ENCODE assay signal across 17 cellular contexts in the genomic region with DNA sequence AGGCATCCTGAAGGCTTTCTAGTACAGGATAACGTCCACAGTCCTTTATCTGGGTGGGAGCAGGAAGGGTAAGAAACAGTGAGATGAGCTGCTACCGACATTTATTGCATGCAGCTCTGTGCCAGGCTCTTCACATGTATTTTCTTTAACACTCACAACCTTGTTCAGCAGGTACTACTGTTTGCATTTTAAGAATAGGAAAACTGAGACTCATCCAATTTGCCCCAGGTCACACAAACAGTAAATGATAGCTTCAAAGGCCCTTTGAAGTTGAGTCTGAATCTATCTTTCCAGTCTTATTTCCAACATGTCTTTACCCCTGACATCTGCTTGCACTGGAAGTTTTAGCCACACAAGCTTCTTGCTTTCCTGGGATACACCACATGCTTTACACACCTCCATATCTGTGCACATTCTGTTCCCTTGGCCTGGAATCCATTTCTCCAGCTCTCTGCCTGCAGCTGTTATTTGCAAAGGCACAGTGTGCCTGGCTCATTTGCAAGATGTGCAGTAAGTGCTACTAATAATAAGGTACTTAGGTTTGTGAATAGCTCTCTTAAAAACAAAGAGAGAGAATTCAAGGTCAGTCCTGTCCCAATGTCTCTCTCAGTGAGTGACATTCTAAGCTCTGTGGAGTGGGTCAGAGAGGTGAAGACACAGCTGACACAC.
A peak's percentile ranks its signal among the peaks of the same experiment; 100 is the strongest.
DNase-seq lines count a peak whose midpoint lies in the region; ATAC-seq, FAIRE-seq and TF ChIP-seq lines count a peak whose summit lies in the region.
"Had no signal": no experiment of that assay in that cellular context is flagged by ENCODE, and none has a peak within 500 bp of the region (broad histone marks: within the 10 kb centered on the region; RNA-seq: fewer than 3 reads in every experiment).

No MANE protein-coding gene starts in this region.

- TF ChIP-seq RAD21 in HepG2 (CRISPR knock-in tag; IDR thresholded peaks at IDR 0.05) = no peak

- H3K9ac ChIP-seq in HepG2 (ENCODE audit: insufficient read depth, low read depth, low read length) = no peak overlapping the region

- H3K27me3 Mint-ChIP-seq in CD8-positive, alpha-beta memory T cell = no peaks in the 10 kb centered on the region
- no peaks in the 10 kb centered on the region for H3K27me3 Mint-ChIP-seq in activated naive CD8-positive, alpha-beta T cell treated with anti-CD3 and anti-CD28 coated beads for 36 hours
- H3K27me3 Mint-ChIP-seq: natural killer cell treated with Interleukin-12 subunit alpha and Interleukin-12 subunit beta and Interleukin-15 and Interleukin-18, amount 100 ng/mL, for 72 hours had no signal

- H3K27me3 ChIP-seq in HepG2 (ENCODE audit: control insufficient read depth in 1 of 2, insufficient read depth in 2 of 2, low read length in 2 of 2) = no peaks in the 10 kb centered on the region; a peak in 1 of 5 replicates
- no peaks in the 10 kb centered on the region for H3K27me3 ChIP-seq in right lobe of liver
- H3K27me3 ChIP-seq in esophagus muscularis mucosa = no peaks in the 10 kb centered on the region
- H3K27me3 ChIP-seq in vagina = no peaks in the 10 kb centered on the region
- H3K27me3 ChIP-seq in CD8-positive, alpha-beta memory T cell (ENCODE audit: insufficient read depth, low read length, poor library complexity, severe bottlenecking) = no peaks in the 10 kb centered on the region
- H3K27me3 ChIP-seq: SJSA1 had no signal

- POLR2A ChIA-PET in HepG2 (lab: Yijun Ruan, JAX) = interaction anchor here (1.2 kb wide), 1 partner anchor 61 kb away, joined by 3 read pairs; a partner anchor contains a TSS
- POLR2A ChIA-PET in CD8-positive, alpha-beta memory T cell (lab: Charles Lee) = no interaction called here

- TF ChIP-seq EP300 in HepG2 (IDR thresholded peaks at IDR 0.05; ENCODE audit: low read depth in 2 of 2, low read length in 2 of 2) (no peak), HepG2 (CRISPR knock-in tag; IDR thresholded peaks at IDR 0.05; ENCODE audit: borderline replicate concordance) (no peak), esophagus muscularis mucosa (IDR thresholded peaks at IDR 0.05) (peak; percentile 90)

- H3K9me3 Mint-ChIP-seq in CD8-positive, alpha-beta memory T cell = no peaks in the 10 kb centered on the region
- H3K9me3 Mint-ChIP-seq in activated naive CD8-positive, alpha-beta T cell treated with anti-CD3 and anti-CD28 coated beads for 36 hours = no peaks in the 10 kb centered on the region
- H3K9me3 Mint-ChIP-seq: natural killer cell treated with Interleukin-12 subunit alpha and Interleukin-12 subunit beta and Interleukin-15 and Interleukin-18, amount 100 ng/mL, for 72 hours had no signal

- H3K4me2 ChIP-seq in HepG2 (ENCODE audit: low read depth, low read length) = no peak overlapping the region

- DNase-seq in HepG2 (ENCODE audit: low spot score) (no peak), right lobe of liver (no peak), esophagus muscularis mucosa (ENCODE audit: extremely low spot score) (no peak), occipital lobe (lab: John Stamatoyannopoulos, UW) (peak; percentile 19), vagina (ENCODE audit: extremely low spot score in 2 of 2) (no peak)
- no peak for DNase-seq in CD8-positive, alpha-beta memory T cell
- no peak for DNase-seq in activated naive CD8-positive, alpha-beta T cell treated with anti-CD3 and anti-CD28 coated beads for 36 hours
- DNase-seq: activated CD4-positive, alpha-beta T cell treated with anti-CD3 and anti-CD28 coated beads, Interleukin-2, amount 50 U/mL, for 48 hours; AML-193; H7; KBM-7; stimulated activated naive CD4-positive, alpha-beta T cell treated with Interleukin-2 at 50 U/mL for 16 hours had no signal

- no peaks in the 10 kb centered on the region; the same call in 1 of the 2 replicates for H4K20me1 ChIP-seq in HepG2 (ENCODE audit: insufficient read depth, low read length)

- H3K4me1 ChIP-seq in HepG2 (ENCODE audit: insufficient read depth, low read length) (0 out of 2 replicates have a peak, but pooled peaks cover 3% of the 10 kb centered on the region), right lobe of liver (peaks cover 0 to 10% (median 0%) of the 10 kb centered on the region in 4 donors), esophagus muscularis mucosa (peaks cover 30 to 83% (median 73%) of the 10 kb centered on the region in 4 donors), vagina (peaks cover 27% of the 10 kb centered on the region)
- no peaks in the 10 kb centered on the region for H3K4me1 ChIP-seq in CD8-positive, alpha-beta memory T cell (ENCODE audit: insufficient read depth, low read length)

- FAIRE-seq in HepG2 (lab: Jason Lieb, UNC) = no peak

- peak overlapping the region in 2 of 8 donors; percentile 32 to 79 for H3K27ac Mint-ChIP-seq in CD8-positive, alpha-beta memory T cell
- H3K27ac Mint-ChIP-seq in activated naive CD8-positive, alpha-beta T cell treated with anti-CD3 and anti-CD28 coated beads for 36 hours = no peak overlapping the region
- H3K27ac Mint-ChIP-seq: natural killer cell treated with Interleukin-12 subunit alpha and Interleukin-12 subunit beta and Interleukin-15 and Interleukin-18, amount 100 ng/mL, for 72 hours had no signal

- H3K36me3 Mint-ChIP-seq in CD8-positive, alpha-beta memory T cell = peaks cover 4 to 57% (median 23%) of the 10 kb centered on the region in 3 donors
- H3K36me3 Mint-ChIP-seq in activated naive CD8-positive, alpha-beta T cell treated with anti-CD3 and anti-CD28 coated beads for 36 hours = peaks cover 4% of the 10 kb centered on the region

- H3K79me2 ChIP-seq in HepG2 (ENCODE audit: insufficient read depth, low read length) = no peaks in the 10 kb centered on the region

- TF ChIP-seq CTCF in HepG2 (CRISPR knock-in tag; IDR thresholded peaks at IDR 0.05) = no peak
- no peak for TF ChIP-seq CTCF in right lobe of liver (IDR thresholded peaks at IDR 0.05)
- no peak for TF ChIP-seq CTCF in esophagus muscularis mucosa (IDR thresholded peaks at IDR 0.05)
- no peak for TF ChIP-seq CTCF in vagina (IDR thresholded peaks at IDR 0.05)

- H3K4me3 ChIP-seq in HepG2 (replicated peaks in 1 of 3; ENCODE audit: insufficient read depth in 1 of 3, low read depth in 2 of 3, low read length in 3 of 3) = no peak overlapping the region
- H3K4me3 ChIP-seq in right lobe of liver = no peak overlapping the region
- H3K4me3 ChIP-seq in esophagus muscularis mucosa = no peak overlapping the region
- H3K4me3 ChIP-seq in vagina = no peak overlapping the region
- H3K4me3 ChIP-seq in CD8-positive, alpha-beta memory T cell (ENCODE audit: low read length) = no peak overlapping the region
- H3K4me3 ChIP-seq: coronary artery, lung, SJSA1 had no signal

- H3K27ac ChIP-seq in HepG2 (ENCODE audit: extremely low read length, insufficient read depth, low read length) (no peak overlapping the region), right lobe of liver (no peak overlapping the region), esophagus muscularis mucosa (replicated peaks in 1 of 4) (peak overlapping the region; percentile 76 to 87 (median 84)), vagina (peak overlapping the region; percentile 47)
- no peak overlapping the region for H3K27ac ChIP-seq in CD8-positive, alpha-beta memory T cell (ENCODE audit: low read depth, low read length)
- H3K27ac ChIP-seq: SJSA1 had no signal

- H3K4me3 Mint-ChIP-seq in CD8-positive, alpha-beta memory T cell = no peak overlapping the region
- no peak overlapping the region for H3K4me3 Mint-ChIP-seq in activated naive CD8-positive, alpha-beta T cell treated with anti-CD3 and anti-CD28 coated beads for 36 hours
- H3K4me3 Mint-ChIP-seq: natural killer cell treated with Interleukin-12 subunit alpha and Interleukin-12 subunit beta and Interleukin-15 and Interleukin-18, amount 100 ng/mL, for 72 hours had no signal

- TF ChIP-seq POLR2A in HepG2 (IDR thresholded peaks at IDR 0.05; ENCODE audit: insufficient read depth in 1 of 2, low read depth in 2 of 2, low read length in 2 of 2) = no peak
- TF ChIP-seq POLR2A in right lobe of liver (IDR thresholded peaks at IDR 0.05) = no peak
- no peak for TF ChIP-seq POLR2A in esophagus muscularis mucosa (IDR thresholded peaks at IDR 0.05; ENCODE audit: low read depth)
- no peak for TF ChIP-seq POLR2A in vagina (IDR thresholded peaks at IDR 0.05)

- no peaks in the 10 kb centered on the region for H3K9me3 ChIP-seq in HepG2 (ENCODE audit: low read length)
- H3K9me3 ChIP-seq in right lobe of liver = no peaks in the 10 kb centered on the region
- H3K9me3 ChIP-seq in esophagus muscularis mucosa = no peaks in the 10 kb centered on the region
- no peaks in the 10 kb centered on the region for H3K9me3 ChIP-seq in vagina
- no peaks in the 10 kb centered on the region for H3K9me3 ChIP-seq in CD8-positive, alpha-beta memory T cell (ENCODE audit: low read length)
- H3K9me3 ChIP-seq: SJSA1 had no signal

- ATAC-seq in HepG2 (peak; percentile 39; the same call in 1 of the 3 replicates), right lobe of liver (no peak), GM19455 (IDR thresholded peaks at IDR 0.05; ENCODE audit: unreplicated experiment) (no peak)
- ATAC-seq: natural killer cell treated with Interleukin-12 subunit alpha and Interleukin-12 subunit beta and Interleukin-15 and Interleukin-18, amount 100 ng/mL, for 72 hours had no signal

- CTCF ChIA-PET in HepG2 (lab: Yijun Ruan, JAX; ENCODE audit: low intra/inter-chr PET ratio, low total read pairs) = no interaction called here
- CTCF ChIA-PET in CD8-positive, alpha-beta memory T cell (lab: Charles Lee) = interaction anchor here (0.6 to 1.8 kb wide), 4 partner anchors 9 to 144 kb away, joined by 3 to 5 read pairs (median 4); no protein-coding TSS in a partner anchor

- H3K4me1 Mint-ChIP-seq in CD8-positive, alpha-beta memory T cell = no peaks in the 10 kb centered on the region
- no peaks in the 10 kb centered on the region for H3K4me1 Mint-ChIP-seq in activated naive CD8-positive, alpha-beta T cell treated with anti-CD3 and anti-CD28 coated beads for 36 hours

- no TSS peak for BruUV-seq in HepG2 (replicated peaks; lab: Mats Ljungman, UMichigan)

- 97% methylated on average over 2 of the region's 2 CpGs for WGBS in HepG2 (ENCODE audit: low lambda C conversion rate)
- WGBS in right lobe of liver (ENCODE audit: insufficient coverage, low coverage, low lambda C conversion rate, missing lambda C conversion rate) = 38% methylated on average over 1 of the region's 2 CpGs
- WGBS in esophagus muscularis mucosa = 27% methylated on average over 2 of the region's 2 CpGs

- H3K36me3 ChIP-seq in HepG2 (replicated peaks in 1 of 2; ENCODE audit: control insufficient read depth in 1 of 2, insufficient read depth in 2 of 2, low read length in 2 of 2) (peaks cover 19 to 53% of the 10 kb centered on the region in 2 experiments), right lobe of liver (peaks cover 0 to 36% (median 17%) of the 10 kb centered on the region in 4 donors), esophagus muscularis mucosa (peaks cover 3 to 37% (median 12%) of the 10 kb centered on the region in 4 donors), vagina (peaks cover 0 to 15% of the 10 kb centered on the region in 2 donors)
- no peaks in the 10 kb centered on the region for H3K36me3 ChIP-seq in CD8-positive, alpha-beta memory T cell (ENCODE audit: insufficient read depth, low read length)

- in situ Hi-C loops in HepG2 (cut with HindIII; ENCODE audit: extremely low pct_ligation_motif_present, low pct_unique_long_range_greater_than_20kb) = no loop called here

- no peak overlapping the region for H2AFZ ChIP-seq in HepG2 (ENCODE audit: low read length)

- intact Hi-C loops in HepG2 (cut with micrococcal nuclease; ENCODE audit: unreplicated experiment) (no loop called here), right lobe of liver (cut with DNase I) (no loop called here), esophagus muscularis mucosa (cut with DNase I) (loop anchor here (10.0 kb wide), 1 partner anchor 138 kb away; a partner anchor contains a TSS), vagina (cut with DNase I) (loop anchor here (2.0 to 10.0 kb wide), 2 partner anchors 142 to 538 kb away; a partner anchor contains a TSS)

Comparison
In these comparisons a context has a peak if more than half of its experiments do, and no peak if none do; other contexts are left out.
1. H3K27ac ChIP-seq: peak in esophagus muscularis mucosa (4 of 4) and vagina (single experiment); none in HepG2 (single experiment), right lobe of liver (0 of 3) and CD8-positive, alpha-beta memory T cell (single experiment).
2. intact Hi-C loops: an anchor here in esophagus muscularis mucosa (10.0 kb wide) and vagina (2.0 to 10.0 kb wide); none called in HepG2 and right lobe of liver.